8 cellular contexts compared by ENCODE assay signal in the genomic region with DNA sequence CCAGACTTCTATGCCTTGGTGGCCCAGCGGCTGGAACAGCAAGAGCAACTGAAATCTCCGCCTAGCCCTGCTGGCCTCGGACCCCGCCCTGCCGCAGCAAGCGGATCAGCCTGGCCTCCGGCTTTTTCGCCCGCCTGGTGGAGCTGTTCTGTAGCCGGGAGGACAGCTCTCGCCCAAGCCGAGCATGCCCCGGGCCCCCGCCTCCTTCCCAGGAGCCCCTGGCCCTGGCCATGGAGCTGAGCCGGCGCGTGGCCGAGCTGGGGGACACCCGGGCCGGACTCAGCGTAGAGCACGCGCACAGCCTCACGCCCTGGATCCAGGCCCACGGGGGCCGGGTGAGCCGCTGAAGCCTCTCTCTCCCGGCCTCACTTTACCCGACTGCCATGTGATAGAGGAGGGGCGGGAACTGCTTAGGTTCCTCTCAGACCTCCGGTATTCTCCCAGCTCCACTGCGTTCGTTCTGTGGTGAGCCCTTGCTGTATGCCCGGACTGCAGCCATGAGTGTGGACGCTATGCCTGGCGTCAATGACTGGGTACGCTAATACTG.
A peak's percentile ranks its signal among the peaks of the same experiment; 100 is the strongest.
DNase-seq lines count a peak whose midpoint lies in the region; ATAC-seq and TF ChIP-seq lines count a peak whose summit lies in the region.

No MANE protein-coding gene starts in this region.

- no peak overlapping the region for H3K4me3 ChIP-seq in NB4 (ENCODE audit: low read depth, low read length)

- peak; percentile 51 for DNase-seq in Ammon's horn (ENCODE audit: low spot score)
- DNase-seq in NB4 (ENCODE audit: low read depth): peak; percentile 2
- peak; percentile 92 for DNase-seq in ecto neural progenitor cell (ENCODE audit: low spot score)
- DNase-seq in medulla oblongata (ENCODE audit: extremely low spot score): peak; percentile 23
- no peak for DNase-seq in GDM1 (lab: John Stamatoyannopoulos, UW)
- no peak for DNase-seq in NOMO-1 treated with DMSO at 0.1 percent for 48 hours (lab: John Stamatoyannopoulos, UW; ENCODE audit: unreplicated experiment)
- no peak for DNase-seq in OCI-M2 (lab: John Stamatoyannopoulos, UW; ENCODE audit: unreplicated experiment)

- ATAC-seq in GM19463 (IDR thresholded peaks at IDR 0.05; ENCODE audit: unreplicated experiment): no peak

- no peak for TF ChIP-seq CTCF in NB4 (IDR thresholded peaks at IDR 0.05; ENCODE audit: low read depth, low read length)

- no peak for TF ChIP-seq POLR2A in NB4 (IDR thresholded peaks at IDR 0.05; ENCODE audit: extremely low read depth, insufficient read length)

Comparison
In these comparisons a context has a peak if more than half of its experiments do, and no peak if none do; other contexts are left out.
1. DNase-seq: peak in Ammon's horn (single experiment), NB4 (single experiment), ecto neural progenitor cell (single experiment) and medulla oblongata (single experiment); none in GDM1 (single experiment), NOMO-1 treated with DMSO at 0.1 percent for 48 hours (single experiment) and OCI-M2 (single experiment).